In the genomic region with DNA sequence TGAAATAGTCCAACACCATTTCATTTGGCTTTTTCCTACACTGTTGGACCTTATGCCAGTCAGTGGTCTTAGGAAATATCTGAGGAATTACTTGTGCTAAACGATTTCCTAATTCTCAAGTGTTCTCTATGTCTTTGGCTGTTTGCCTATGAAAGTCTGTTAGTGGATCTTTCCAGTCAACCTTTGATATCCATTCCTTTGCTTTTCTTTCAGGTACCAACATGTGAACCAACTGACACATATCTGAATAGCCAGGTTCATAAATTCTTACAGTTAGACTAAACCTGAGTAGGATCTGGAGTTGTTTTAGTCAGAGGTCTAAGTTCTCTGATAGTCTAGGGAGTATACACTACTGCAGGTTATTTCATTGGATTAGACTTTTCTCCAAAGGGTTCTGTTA, we compare ENCODE assay signal across 8 cellular contexts.
"Had no signal": no experiment of that assay in that cellular context is flagged by ENCODE, and none has a peak within 500 bp of the region (broad histone marks: within the 10 kb centered on the region; RNA-seq: fewer than 3 reads in every experiment).

No MANE protein-coding gene starts in this region.

- H3K4me3 Mint-ChIP-seq: HFFc6 had no signal

- DNase-seq: GM23248, GOT3, H7, HFFc6, IMR-90 had no signal

- H3K9me3 ChIP-seq: HAP-1 had no signal

- H3K9ac ChIP-seq: GM23248 had no signal

- H3K36me3 ChIP-seq: HAP-1 had no signal

- H3K4me1 ChIP-seq: HAP-1 had no signal

- H3K4me3 ChIP-seq: GM23248, HAP-1, K562 had no signal

- ATAC-seq: HCT116, K562 had no signal

- H2AFZ ChIP-seq: GM23248 had no signal

- H3K27ac Mint-ChIP-seq: HFFc6 had no signal

- H3K27ac ChIP-seq: GM23248 had no signal
